13 cellular contexts compared by ENCODE assay signal in the genomic region with DNA sequence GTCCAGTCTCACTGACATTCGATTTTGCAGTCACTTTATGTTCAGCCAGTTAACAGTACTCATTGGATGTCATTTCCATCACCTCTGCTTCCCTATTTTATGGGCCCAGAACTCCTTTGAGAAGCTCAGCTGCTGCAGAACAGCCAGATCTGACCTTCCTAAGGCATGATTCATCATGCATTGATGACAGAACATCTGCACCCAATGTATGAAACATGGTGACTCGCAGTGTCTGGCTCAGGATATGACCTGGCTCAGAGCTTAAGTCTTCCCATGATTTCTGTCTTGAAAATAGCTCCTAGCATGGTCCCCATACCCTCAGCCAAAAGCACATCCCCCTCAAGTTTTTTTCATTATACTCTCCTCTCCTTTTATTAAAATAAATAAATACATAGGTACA.
DNase-seq lines count a peak whose midpoint lies in the region; ATAC-seq and TF ChIP-seq lines count a peak whose summit lies in the region.
"Had no signal": no experiment of that assay in that cellular context is flagged by ENCODE, and none has a peak within 500 bp of the region (broad histone marks: within the 10 kb centered on the region; RNA-seq: fewer than 3 reads in every experiment).

No MANE protein-coding gene starts in this region.

- no peak overlapping the region for H3K4me3 Mint-ChIP-seq in HFFc6

- TF ChIP-seq CTCF in AG09309 (IDR thresholded peaks at IDR 0.05; ENCODE audit: control insufficient read depth, insufficient read depth, low read depth, low read length, missing control alignments), result no peak
- TF ChIP-seq CTCF in HFFc6 (IDR thresholded peaks at IDR 0.05), result no peak
- no peak for TF ChIP-seq CTCF in astrocyte of the spinal cord (IDR thresholded peaks at IDR 0.05; ENCODE audit: low read depth, low read length)

- in situ Hi-C loops in astrocyte of the spinal cord (cut with HindIII; ENCODE audit: low sequenced_read_pairs), result no loop called here

- peak overlapping the region; percentile 45 for H3K27ac Mint-ChIP-seq in HFFc6

- no peaks in the 10 kb centered on the region; the same call in 1 of the 2 replicates for H3K27me3 Mint-ChIP-seq in HFFc6 (ENCODE audit: insufficient read depth)

- H3K4me1 Mint-ChIP-seq in HFFc6 (ENCODE audit: low read depth), result peaks cover 32% of the 10 kb centered on the region

- peaks cover 7% of the 10 kb centered on the region for H3K36me3 Mint-ChIP-seq in HFFc6 (ENCODE audit: low read depth)

- ATAC-seq in GM21717 (IDR thresholded peaks at IDR 0.05; ENCODE audit: unreplicated experiment), result no peak
- ATAC-seq in HG02981 (IDR thresholded peaks at IDR 0.05; ENCODE audit: unreplicated experiment), result no peak

- DNase-seq in AG09309 (ENCODE audit: low read depth) (peak; percentile 68), HFFc6 (peak; percentile 82), astrocyte of the spinal cord (ENCODE audit: low read depth, low spot score) (peak; percentile 60), iris pigment epithelial cell (ENCODE audit: low read depth) (peak; percentile 89), NCI-H1694 (lab: John Stamatoyannopoulos, UW) (no peak)
- DNase-seq in activated CD4-positive, CD25-positive, alpha-beta regulatory T cell treated with anti-CD3 and anti-CD28 coated beads, Interleukin-2, amount 50 U/mL, for 72 hours, result no peak
- DNase-seq: activated CD8-positive, alpha-beta memory T cell treated with anti-CD3 and anti-CD28 coated beads, Interleukin-2, amount 50 U/mL, for 4 hours; Caco-2; stimulated activated CD8-positive, alpha-beta memory T cell treated with anti-CD3 and anti-CD28 coated beads, Interleukin-4, amount 100 ng/mL, for 48 hours; T-helper 1 cell had no signal

- no peaks in the 10 kb centered on the region for H3K9me3 Mint-ChIP-seq in HFFc6

- no peak overlapping the region for H3K4me3 ChIP-seq in AG09309 (ENCODE audit: control insufficient read depth, low read depth, low read length)
- H3K4me3 ChIP-seq in astrocyte of the spinal cord (ENCODE audit: low read depth, low read length), result no peak overlapping the region
- H3K4me3 ChIP-seq: cardiac muscle cell had no signal

Comparison
In these comparisons a context has a peak if more than half of its experiments do, and no peak if none do; other contexts are left out.
1. DNase-seq: peak in AG09309 (single experiment), HFFc6 (single experiment), astrocyte of the spinal cord (single experiment) and iris pigment epithelial cell (single experiment); none in activated CD4-positive, CD25-positive, alpha-beta regulatory T cell treated with anti-CD3 and anti-CD28 coated beads, Interleukin-2, amount 50 U/mL, for 72 hours (single experiment) and NCI-H1694 (single experiment).